1 cellular context compared by ENCODE assay signal in the genomic region with DNA sequence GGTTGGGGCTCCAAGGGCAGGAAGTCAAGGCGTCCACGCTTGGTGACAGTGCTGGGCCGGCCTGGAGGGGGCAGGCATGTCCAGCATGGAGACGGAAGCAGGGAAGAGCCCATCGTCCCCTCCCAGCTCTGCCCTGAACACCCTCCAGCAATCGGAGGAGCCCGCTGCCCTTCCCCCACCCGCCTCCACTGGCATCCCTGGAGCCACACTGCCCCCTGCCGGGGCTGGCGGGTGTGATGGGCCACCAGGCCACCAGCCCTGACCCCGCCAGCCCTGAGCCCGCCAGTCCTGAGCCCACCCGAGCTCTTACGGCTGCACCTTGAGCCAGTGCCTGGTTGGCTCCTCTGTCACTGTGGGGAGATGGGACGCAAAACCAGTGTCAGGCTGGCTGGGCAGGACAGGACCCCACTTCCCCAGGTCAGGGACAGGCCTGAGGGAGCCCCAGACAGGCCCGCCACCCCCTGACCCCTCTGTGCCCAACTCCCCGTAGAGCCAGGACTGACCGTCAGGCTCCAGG.
A peak's percentile ranks its signal among the peaks of the same experiment; 100 is the strongest.
TF ChIP-seq lines count a peak whose summit lies in the region.

No MANE protein-coding gene starts in this region.

TF ChIP-seq in K562, 482 proteins besides CTCF, POLR2A, EP300 and RAD21 (continued from another document and continues in another):
- TF ChIP-seq, protein P1, sequence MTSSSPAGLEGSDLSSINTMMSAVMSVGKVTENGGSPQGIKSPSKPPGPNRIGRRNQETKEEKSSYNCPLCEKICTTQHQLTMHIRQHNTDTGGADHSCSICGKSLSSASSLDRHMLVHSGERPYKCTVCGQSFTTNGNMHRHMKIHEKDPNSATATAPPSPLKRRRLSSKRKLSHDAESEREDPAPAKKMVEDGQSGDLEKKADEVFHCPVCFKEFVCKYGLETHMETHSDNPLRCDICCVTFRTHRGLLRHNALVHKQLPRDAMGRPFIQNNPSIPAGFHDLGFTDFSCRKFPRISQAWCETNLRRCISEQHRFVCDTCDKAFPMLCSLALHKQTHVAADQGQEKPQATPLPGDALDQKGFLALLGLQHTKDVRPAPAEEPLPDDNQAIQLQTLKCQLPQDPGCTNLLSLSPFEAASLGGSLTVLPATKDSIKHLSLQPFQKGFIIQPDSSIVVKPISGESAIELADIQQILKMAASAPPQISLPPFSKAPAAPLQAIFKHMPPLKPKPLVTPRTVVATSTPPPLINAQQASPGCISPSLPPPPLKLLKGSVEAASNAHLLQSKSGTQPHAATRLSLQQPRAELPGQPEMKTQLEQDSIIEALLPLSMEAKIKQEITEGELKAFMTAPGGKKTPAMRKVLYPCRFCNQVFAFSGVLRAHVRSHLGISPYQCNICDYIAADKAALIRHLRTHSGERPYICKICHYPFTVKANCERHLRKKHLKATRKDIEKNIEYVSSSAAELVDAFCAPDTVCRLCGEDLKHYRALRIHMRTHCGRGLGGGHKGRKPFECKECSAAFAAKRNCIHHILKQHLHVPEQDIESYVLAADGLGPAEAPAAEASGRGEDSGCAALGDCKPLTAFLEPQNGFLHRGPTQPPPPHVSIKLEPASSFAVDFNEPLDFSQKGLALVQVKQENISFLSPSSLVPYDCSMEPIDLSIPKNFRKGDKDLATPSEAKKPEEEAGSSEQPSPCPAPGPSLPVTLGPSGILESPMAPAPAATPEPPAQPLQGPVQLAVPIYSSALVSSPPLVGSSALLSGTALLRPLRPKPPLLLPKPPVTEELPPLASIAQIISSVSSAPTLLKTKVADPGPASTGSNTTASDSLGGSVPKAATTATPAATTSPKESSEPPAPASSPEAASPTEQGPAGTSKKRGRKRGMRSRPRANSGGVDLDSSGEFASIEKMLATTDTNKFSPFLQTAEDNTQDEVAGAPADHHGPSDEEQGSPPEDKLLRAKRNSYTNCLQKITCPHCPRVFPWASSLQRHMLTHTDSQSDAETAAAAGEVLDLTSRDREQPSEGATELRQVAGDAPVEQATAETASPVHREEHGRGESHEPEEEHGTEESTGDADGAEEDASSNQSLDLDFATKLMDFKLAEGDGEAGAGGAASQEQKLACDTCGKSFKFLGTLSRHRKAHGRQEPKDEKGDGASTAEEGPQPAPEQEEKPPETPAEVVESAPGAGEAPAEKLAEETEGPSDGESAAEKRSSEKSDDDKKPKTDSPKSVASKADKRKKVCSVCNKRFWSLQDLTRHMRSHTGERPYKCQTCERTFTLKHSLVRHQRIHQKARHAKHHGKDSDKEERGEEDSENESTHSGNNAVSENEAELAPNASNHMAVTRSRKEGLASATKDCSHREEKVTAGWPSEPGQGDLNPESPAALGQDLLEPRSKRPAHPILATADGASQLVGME (CRISPR knock-in tag; IDR thresholded peaks at IDR 0.05) = 0 out of 2 replicates have a peak, but pooled peaks have one; percentile 26
- TF ChIP-seq NR2C2 (CRISPR knock-in tag; IDR thresholded peaks at IDR 0.05) (peak; percentile 41; the same call in 1 of the 2 replicates), NR2C2 (tag; IDR thresholded peaks at IDR 0.05) (no peak; the same call in 1 of the 2 replicates), KDM4B (IDR thresholded peaks at IDR 0.05; ENCODE audit: borderline replicate concordance in 2 of 2, low read depth in 1 of 2) (peak in 1 of 2 experiments; percentile 78; a peak in 1 of 4 replicates), LEF1 (IDR thresholded peaks at IDR 0.05) (no peak), ARNT (IDR thresholded peaks at IDR 0.05) (no peak), ARID2 (IDR thresholded peaks at IDR 0.05) (peak; percentile 91), TGIF2 (CRISPR knock-in tag; IDR thresholded peaks at IDR 0.05) (no peak), PHF21A (IDR thresholded peaks at IDR 0.05; ENCODE audit: borderline replicate concordance, low read depth) (no peak), XRCC4 (IDR thresholded peaks at IDR 0.05; ENCODE audit: extremely low read depth, insufficient read depth, insufficient read length) (no peak), TARDBP (IDR thresholded peaks at IDR 0.05) (no peak; the same call in 1 of the 2 replicates), ZNF324 (CRISPR knock-in tag; IDR thresholded peaks at IDR 0.05) (no peak), MED1 (CRISPR knock-in tag; IDR thresholded peaks at IDR 0.05; ENCODE audit: borderline replicate concordance) (no peak), TAF9B (IDR thresholded peaks at IDR 0.05; ENCODE audit: partially characterized antibody) (no peak), ZNF347 (CRISPR knock-in tag; IDR thresholded peaks at IDR 0.05; ENCODE audit: low read depth) (no peak), HIVEP1 (CRISPR knock-in tag; IDR thresholded peaks at IDR 0.05) (no peak), STAT5B (CRISPR knock-in tag; IDR thresholded peaks at IDR 0.05) (no peak), XRCC5 (IDR thresholded peaks at IDR 0.05; ENCODE audit: low read depth, low read length) (no peak), KAT8 (IDR thresholded peaks at IDR 0.05; ENCODE audit: low read depth) (no peak), EZH2 (IDR thresholded peaks at IDR 0.05; ENCODE audit: borderline replicate concordance, low read depth, low read length) (no peak), IRF2 (CRISPR knock-in tag; IDR thresholded peaks at IDR 0.05) (no peak), ZNF699 (CRISPR knock-in tag; IDR thresholded peaks at IDR 0.05; ENCODE audit: insufficient replicate concordance) (no peak), MTA3 (IDR thresholded peaks at IDR 0.05; ENCODE audit: borderline replicate concordance) (peak; percentile 83; the same call in 1 of the 2 replicates), CREB1 (IDR thresholded peaks at IDR 0.05) (no peak), CREB1 (CRISPR knock-in tag; IDR thresholded peaks at IDR 0.05) (peak; percentile 70), ADNP (tag; IDR thresholded peaks at IDR 0.05) (no peak), CBFB (CRISPR knock-in tag; IDR thresholded peaks at IDR 0.05) (no peak; the same call in 1 of the 2 replicates), SAP30 (IDR thresholded peaks at IDR 0.05; ENCODE audit: borderline replicate concordance, insufficient read depth, low read depth, low read length, poor library complexity, severe bottlenecking) (no peak), SMC3 (conservative IDR thresholded peaks at IDR 0.05; ENCODE audit: insufficient read depth, low read depth, low read length) (peak; percentile 97), PTTG1 (tag; IDR thresholded peaks at IDR 0.05; ENCODE audit: low read depth) (no peak), TFAM (CRISPR knock-in tag; conservative IDR thresholded peaks at IDR 0.05) (no peak), HDAC8 (tag; IDR thresholded peaks at IDR 0.05) (no peak), FOXA3 (CRISPR knock-in tag; conservative IDR thresholded peaks at IDR 0.05 in 1 of 2, IDR thresholded peaks at IDR 0.05 in 1 of 2) (peak in 1 of 2 experiments; percentile 51; a peak in 1 of 4 replicates), MCM7 (IDR thresholded peaks at IDR 0.05) (no peak), MYC (IDR thresholded peaks at IDR 0.05; ENCODE audit: low read depth, low read length) (peak; percentile 61; the same call in 1 of the 2 replicates), MYC (CRISPR knock-in tag; IDR thresholded peaks at IDR 0.05; ENCODE audit: borderline replicate concordance, low read depth) (no peak), STAG1 (CRISPR knock-in tag; IDR thresholded peaks at IDR 0.05; ENCODE audit: borderline replicate concordance) (peak; percentile 99), PTRF (tag; IDR thresholded peaks at IDR 0.05) (no peak), SMARCE1 (IDR thresholded peaks at IDR 0.05) (no peak), PPARD (CRISPR knock-in tag; IDR thresholded peaks at IDR 0.05) (no peak), ZNF133 (CRISPR knock-in tag; IDR thresholded peaks at IDR 0.05) (no peak), TCF3 (CRISPR knock-in tag; IDR thresholded peaks at IDR 0.05) (no peak; the same call in 1 of the 2 replicates), BMI1 (IDR thresholded peaks at IDR 0.05; ENCODE audit: low read length) (no peak), KDM5B (IDR thresholded peaks at IDR 0.05; ENCODE audit: insufficient replicate concordance, low read depth, low read length) (no peak), ZNF696 (CRISPR knock-in tag; conservative IDR thresholded peaks at IDR 0.05) (no peak), TCFL5 (CRISPR knock-in tag; conservative IDR thresholded peaks at IDR 0.05) (no peak), MTA2 (IDR thresholded peaks at IDR 0.05; ENCODE audit: low read depth) (no peak), MYBL2 (IDR thresholded peaks at IDR 0.05; ENCODE audit: low read depth) (no peak), MYBL2 (CRISPR knock-in tag; IDR thresholded peaks at IDR 0.05; ENCODE audit: borderline replicate concordance) (no peak), MCM5 (IDR thresholded peaks at IDR 0.05; ENCODE audit: low read depth) (no peak)
- TF ChIP-seq, protein P2, sequence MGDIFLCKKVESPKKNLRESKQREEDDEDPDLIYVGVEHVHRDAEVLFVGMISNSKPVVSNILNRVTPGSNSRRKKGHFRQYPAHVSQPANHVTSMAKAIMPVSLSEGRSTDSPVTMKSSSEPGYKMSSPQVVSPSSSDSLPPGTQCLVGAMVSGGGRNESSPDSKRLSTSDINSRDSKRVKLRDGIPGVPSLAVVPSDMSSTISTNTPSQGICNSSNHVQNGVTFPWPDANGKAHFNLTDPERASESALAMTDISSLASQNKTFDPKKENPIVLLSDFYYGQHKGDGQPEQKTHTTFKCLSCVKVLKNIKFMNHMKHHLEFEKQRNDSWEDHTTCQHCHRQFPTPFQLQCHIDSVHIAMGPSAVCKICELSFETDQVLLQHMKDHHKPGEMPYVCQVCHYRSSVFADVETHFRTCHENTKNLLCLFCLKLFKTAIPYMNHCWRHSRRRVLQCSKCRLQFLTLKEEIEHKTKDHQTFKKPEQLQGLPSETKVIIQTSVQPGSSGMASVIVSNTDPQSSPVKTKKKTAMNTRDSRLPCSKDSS (IDR thresholded peaks at IDR 0.05; ENCODE audit: low read depth, partially characterized antibody) = no peak
- TF ChIP-seq, protein P3, sequence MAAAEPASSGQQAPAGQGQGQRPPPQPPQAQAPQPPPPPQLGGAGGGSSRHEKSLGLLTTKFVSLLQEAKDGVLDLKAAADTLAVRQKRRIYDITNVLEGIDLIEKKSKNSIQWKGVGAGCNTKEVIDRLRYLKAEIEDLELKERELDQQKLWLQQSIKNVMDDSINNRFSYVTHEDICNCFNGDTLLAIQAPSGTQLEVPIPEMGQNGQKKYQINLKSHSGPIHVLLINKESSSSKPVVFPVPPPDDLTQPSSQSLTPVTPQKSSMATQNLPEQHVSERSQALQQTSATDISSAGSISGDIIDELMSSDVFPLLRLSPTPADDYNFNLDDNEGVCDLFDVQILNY (CRISPR knock-in tag; IDR thresholded peaks at IDR 0.05) = no peak
- TF ChIP-seq, protein P4, sequence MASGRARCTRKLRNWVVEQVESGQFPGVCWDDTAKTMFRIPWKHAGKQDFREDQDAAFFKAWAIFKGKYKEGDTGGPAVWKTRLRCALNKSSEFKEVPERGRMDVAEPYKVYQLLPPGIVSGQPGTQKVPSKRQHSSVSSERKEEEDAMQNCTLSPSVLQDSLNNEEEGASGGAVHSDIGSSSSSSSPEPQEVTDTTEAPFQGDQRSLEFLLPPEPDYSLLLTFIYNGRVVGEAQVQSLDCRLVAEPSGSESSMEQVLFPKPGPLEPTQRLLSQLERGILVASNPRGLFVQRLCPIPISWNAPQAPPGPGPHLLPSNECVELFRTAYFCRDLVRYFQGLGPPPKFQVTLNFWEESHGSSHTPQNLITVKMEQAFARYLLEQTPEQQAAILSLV (tag; IDR thresholded peaks at IDR 0.05) = no peak
- TF ChIP-seq, protein P5, sequence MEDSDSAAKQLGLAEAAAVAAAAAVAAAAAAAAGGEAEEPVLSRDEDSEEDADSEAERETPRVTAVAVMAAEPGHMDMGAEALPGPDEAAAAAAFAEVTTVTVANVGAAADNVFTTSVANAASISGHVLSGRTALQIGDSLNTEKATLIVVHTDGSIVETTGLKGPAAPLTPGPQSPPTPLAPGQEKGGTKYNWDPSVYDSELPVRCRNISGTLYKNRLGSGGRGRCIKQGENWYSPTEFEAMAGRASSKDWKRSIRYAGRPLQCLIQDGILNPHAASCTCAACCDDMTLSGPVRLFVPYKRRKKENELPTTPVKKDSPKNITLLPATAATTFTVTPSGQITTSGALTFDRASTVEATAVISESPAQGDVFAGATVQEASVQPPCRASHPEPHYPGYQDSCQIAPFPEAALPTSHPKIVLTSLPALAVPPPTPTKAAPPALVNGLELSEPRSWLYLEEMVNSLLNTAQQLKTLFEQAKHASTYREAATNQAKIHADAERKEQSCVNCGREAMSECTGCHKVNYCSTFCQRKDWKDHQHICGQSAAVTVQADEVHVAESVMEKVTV (CRISPR knock-in tag; IDR thresholded peaks at IDR 0.05) = peak; percentile 98
- TF ChIP-seq, protein P6, sequence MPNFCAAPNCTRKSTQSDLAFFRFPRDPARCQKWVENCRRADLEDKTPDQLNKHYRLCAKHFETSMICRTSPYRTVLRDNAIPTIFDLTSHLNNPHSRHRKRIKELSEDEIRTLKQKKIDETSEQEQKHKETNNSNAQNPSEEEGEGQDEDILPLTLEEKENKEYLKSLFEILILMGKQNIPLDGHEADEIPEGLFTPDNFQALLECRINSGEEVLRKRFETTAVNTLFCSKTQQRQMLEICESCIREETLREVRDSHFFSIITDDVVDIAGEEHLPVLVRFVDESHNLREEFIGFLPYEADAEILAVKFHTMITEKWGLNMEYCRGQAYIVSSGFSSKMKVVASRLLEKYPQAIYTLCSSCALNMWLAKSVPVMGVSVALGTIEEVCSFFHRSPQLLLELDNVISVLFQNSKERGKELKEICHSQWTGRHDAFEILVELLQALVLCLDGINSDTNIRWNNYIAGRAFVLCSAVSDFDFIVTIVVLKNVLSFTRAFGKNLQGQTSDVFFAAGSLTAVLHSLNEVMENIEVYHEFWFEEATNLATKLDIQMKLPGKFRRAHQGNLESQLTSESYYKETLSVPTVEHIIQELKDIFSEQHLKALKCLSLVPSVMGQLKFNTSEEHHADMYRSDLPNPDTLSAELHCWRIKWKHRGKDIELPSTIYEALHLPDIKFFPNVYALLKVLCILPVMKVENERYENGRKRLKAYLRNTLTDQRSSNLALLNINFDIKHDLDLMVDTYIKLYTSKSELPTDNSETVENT (CRISPR knock-in tag; IDR thresholded peaks at IDR 0.05) = 0 out of 2 replicates have a peak, but pooled peaks have one; percentile 5
- TF ChIP-seq, protein P7, sequence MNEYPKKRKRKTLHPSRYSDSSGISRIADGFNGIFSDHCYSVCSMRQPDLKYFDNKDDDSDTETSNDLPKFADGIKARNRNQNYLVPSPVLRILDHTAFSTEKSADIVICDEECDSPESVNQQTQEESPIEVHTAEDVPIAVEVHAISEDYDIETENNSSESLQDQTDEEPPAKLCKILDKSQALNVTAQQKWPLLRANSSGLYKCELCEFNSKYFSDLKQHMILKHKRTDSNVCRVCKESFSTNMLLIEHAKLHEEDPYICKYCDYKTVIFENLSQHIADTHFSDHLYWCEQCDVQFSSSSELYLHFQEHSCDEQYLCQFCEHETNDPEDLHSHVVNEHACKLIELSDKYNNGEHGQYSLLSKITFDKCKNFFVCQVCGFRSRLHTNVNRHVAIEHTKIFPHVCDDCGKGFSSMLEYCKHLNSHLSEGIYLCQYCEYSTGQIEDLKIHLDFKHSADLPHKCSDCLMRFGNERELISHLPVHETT (CRISPR knock-in tag; conservative IDR thresholded peaks at IDR 0.05 in 1 of 2, IDR thresholded peaks at IDR 0.05 in 1 of 2) = no peak
- TF ChIP-seq, protein P8, sequence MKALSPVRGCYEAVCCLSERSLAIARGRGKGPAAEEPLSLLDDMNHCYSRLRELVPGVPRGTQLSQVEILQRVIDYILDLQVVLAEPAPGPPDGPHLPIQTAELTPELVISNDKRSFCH (CRISPR knock-in tag; IDR thresholded peaks at IDR 0.05) = no peak
- TF ChIP-seq, protein P8 (tag; IDR thresholded peaks at IDR 0.05) = 0 out of 2 replicates have a peak, but pooled peaks have one; percentile 44
